Comparison of ENCODE assay signal across 9 cellular contexts in genomic region chr2:39696072-39696471, GRCh38. TPM values are rescaled to one million over a fixed set of nuclear protein-coding genes. Genes with fewer than 3 reads are reported as not detected.
DNase-seq lines count a peak whose midpoint lies in the region; ATAC-seq and TF ChIP-seq lines count a peak whose summit lies in the region.
"Had no signal": no experiment of that assay in that cellular context is flagged by ENCODE, and none has a peak within 500 bp of the region (broad histone marks: within the 10 kb centered on the region; RNA-seq: fewer than 3 reads in every experiment).

No MANE protein-coding gene starts in this region.

- H3K36me3 Mint-ChIP-seq in T-helper 17 cell (ENCODE audit: low read depth): no peaks in the 10 kb centered on the region
- H3K36me3 Mint-ChIP-seq in naive thymus-derived CD8-positive, alpha-beta T cell: peaks cover 0 to 12% (median 2%) of the 10 kb centered on the region in 3 donors

- 91% methylated on average over 3 of the region's 3 CpGs for WGBS in suprapubic skin

- no peak for ATAC-seq in T-helper 17 cell
- ATAC-seq in naive thymus-derived CD8-positive, alpha-beta T cell: no peak
- ATAC-seq: activated CD8-positive, alpha-beta T cell treated with anti-CD3 and anti-CD28 coated beads, Interleukin-2, amount 10 ng/mL, durations not matched to agents 7 days and 5 days had no signal

- H3K36me3 ChIP-seq in suprapubic skin: no peaks in the 10 kb centered on the region

- POLR2A ChIA-PET in naive thymus-derived CD8-positive, alpha-beta T cell (lab: Charles Lee): no interaction called here

- no peak for TF ChIP-seq EP300 in suprapubic skin (IDR thresholded peaks at IDR 0.05)

- H3K27me3 Mint-ChIP-seq in T-helper 17 cell: peaks cover 29% of the 10 kb centered on the region
- H3K27me3 Mint-ChIP-seq in naive thymus-derived CD8-positive, alpha-beta T cell: peaks cover 2 to 8% (median 5%) of the 10 kb centered on the region in 5 donors

- no peaks in the 10 kb centered on the region for H3K4me1 ChIP-seq in suprapubic skin

- H3K9me3 ChIP-seq in suprapubic skin (peaks cover 8% of the 10 kb centered on the region), T-helper 17 cell (ENCODE audit: control insufficient read depth, low read length, poor library complexity, severe bottlenecking) (no peaks in the 10 kb centered on the region)

- DNase-seq in GM04504 (ENCODE audit: low read depth): peak; percentile 55
- peak; percentile 90 for DNase-seq in NCI-H345 (lab: John Stamatoyannopoulos, UW)
- DNase-seq in fibroblast of gingiva (ENCODE audit: low read depth): peak; percentile 74
- peak; percentile 94 for DNase-seq in renal cortical epithelial cell (ENCODE audit: low read depth)
- no peak for DNase-seq in suprapubic skin (ENCODE audit: low spot score in 2 of 2)
- no peak for DNase-seq in AML-193 (lab: John Stamatoyannopoulos, UW)
- DNase-seq in T-helper 17 cell: no peak
- no peak for DNase-seq in naive thymus-derived CD8-positive, alpha-beta T cell
- DNase-seq: activated CD8-positive, alpha-beta T cell treated with anti-CD3 and anti-CD28 coated beads, Interleukin-2, amount 10 ng/mL, durations not matched to agents 7 days and 5 days had no signal

- no peak overlapping the region for H3K4me3 ChIP-seq in suprapubic skin

- no peak for TF ChIP-seq POLR2A in suprapubic skin (IDR thresholded peaks at IDR 0.05)

- no peaks in the 10 kb centered on the region for H3K27me3 ChIP-seq in suprapubic skin

- no peak for TF ChIP-seq CTCF in suprapubic skin (IDR thresholded peaks at IDR 0.05)

- peaks cover 3 to 20% (median 16%) of the 10 kb centered on the region in 9 donors for H3K9me3 Mint-ChIP-seq in naive thymus-derived CD8-positive, alpha-beta T cell

- H3K4me1 Mint-ChIP-seq in T-helper 17 cell: peaks cover 2% of the 10 kb centered on the region
- no peaks in the 10 kb centered on the region for H3K4me1 Mint-ChIP-seq in naive thymus-derived CD8-positive, alpha-beta T cell

- no peak overlapping the region for H3K27ac ChIP-seq in suprapubic skin

- no peak overlapping the region for H3K27ac Mint-ChIP-seq in T-helper 17 cell
- H3K27ac Mint-ChIP-seq in naive thymus-derived CD8-positive, alpha-beta T cell: no peak overlapping the region
- H3K27ac Mint-ChIP-seq: activated CD8-positive, alpha-beta T cell treated with anti-CD3 and anti-CD28 coated beads, Interleukin-2, amount 10 ng/mL, durations not matched to agents 7 days and 5 days had no signal

- H3K4me3 Mint-ChIP-seq in T-helper 17 cell: no peak overlapping the region
- H3K4me3 Mint-ChIP-seq in naive thymus-derived CD8-positive, alpha-beta T cell: no peak overlapping the region
- H3K4me3 Mint-ChIP-seq: activated CD8-positive, alpha-beta T cell treated with anti-CD3 and anti-CD28 coated beads, Interleukin-2, amount 10 ng/mL, durations not matched to agents 7 days and 5 days had no signal

RNA-seq across cellular contexts. Expression of gene TMEM178A, which starts 30.4 kb away (rescaled TPM):
- total RNA-seq in renal cortical epithelial cell (2.1 and 2.9 TPM in 2 replicates), suprapubic skin (1 to 10 TPM in 3 of 4 donors, under 1 TPM in 1; 0.68 to 7.4 (median 2.3) TPM), T-helper 17 cell (under 1 TPM; 0.65 to 0.89 TPM)
- total RNA-seq in naive thymus-derived CD8-positive, alpha-beta T cell: under 1 TPM; 0.47 to 0.99 TPM
- under 1 TPM in 1 of 3 donors, not detected in 2; 0.11 TPM for polyA plus RNA-seq in naive thymus-derived CD8-positive, alpha-beta T cell
- total RNA-seq: activated CD8-positive, alpha-beta T cell treated with anti-CD3 and anti-CD28 coated beads, Interleukin-2, amount 10 ng/mL, durations not matched to agents 7 days and 5 days had no signal

Comparison
In these comparisons a context has a peak if more than half of its experiments do, and no peak if none do; other contexts are left out.
1. DNase-seq: peak in GM04504 (single experiment), NCI-H345 (single experiment), fibroblast of gingiva (single experiment) and renal cortical epithelial cell (single experiment); none in suprapubic skin (0 of 2), AML-193 (0 of 2), T-helper 17 cell (0 of 3) and naive thymus-derived CD8-positive, alpha-beta T cell (0 of 10).